10 cellular contexts compared by ENCODE assay signal in genomic region chr3:151425640-151426336, GRCh38. TPM values are rescaled to one million over a fixed set of nuclear protein-coding genes. Genes with fewer than 3 reads are reported as not detected.
DNase-seq lines count a peak whose midpoint lies in the region; ATAC-seq and TF ChIP-seq lines count a peak whose summit lies in the region.
"Had no signal": no experiment of that assay in that cellular context is flagged by ENCODE, and none has a peak within 500 bp of the region (broad histone marks: within the 10 kb centered on the region; RNA-seq: fewer than 3 reads in every experiment).

No MANE protein-coding gene starts in this region.

- POLR2A ChIA-PET in OCI-LY7 (lab: Charles Lee) = interaction anchor here (0.7 to 1.5 kb wide), 4 partner anchors 17 to 43 kb away, joined by 3 to 5 read pairs (median 3); no protein-coding TSS in a partner anchor

- H3K27ac ChIP-seq in OCI-LY7 (ENCODE audit: low read depth, low read length, poor library complexity, severe bottlenecking) = peak overlapping the region; percentile 29

- H3K27me3 Mint-ChIP-seq in mesothelial cell of epicardium (ENCODE audit: low read depth) = no peaks in the 10 kb centered on the region

- no peaks in the 10 kb centered on the region for H3K9me3 ChIP-seq in OCI-LY7 (ENCODE audit: low read length)

- peak; percentile 28 for ATAC-seq in GM18517 (IDR thresholded peaks at IDR 0.05; ENCODE audit: unreplicated experiment)
- peak; percentile 20 for ATAC-seq in HG02642 (IDR thresholded peaks at IDR 0.05; ENCODE audit: poor library complexity, unreplicated experiment)
- ATAC-seq in left ventricle myocardium superior = no peak

- no peaks in the 10 kb centered on the region for H3K79me2 ChIP-seq in OCI-LY7 (ENCODE audit: insufficient read depth, low read depth, low read length)

- no TSS peak for BruUV-seq in OCI-LY7 (replicated peaks; lab: Mats Ljungman, UMichigan)

- 0 out of 2 replicates have a peak, but pooled peaks cover 4% of the 10 kb centered on the region for H3K36me3 ChIP-seq in OCI-LY7 (ENCODE audit: insufficient read depth, low read length)

- peaks cover 7% of the 10 kb centered on the region for H3K4me1 Mint-ChIP-seq in mesothelial cell of epicardium

- H3K4me2 ChIP-seq in OCI-LY7 (ENCODE audit: low read length) = peak overlapping the region; percentile 60

- peak overlapping the region; percentile 55 for H2AFZ ChIP-seq in OCI-LY7 (ENCODE audit: low read length)

- peaks cover 3% of the 10 kb centered on the region for H3K9me3 Mint-ChIP-seq in mesothelial cell of epicardium

- DNase-seq in OCI-LY7 (ENCODE audit: low spot score) (no peak), mesothelial cell of epicardium (ENCODE audit: low spot score in 2 of 2, unreplicated experiment in 2 of 2) (no peak), NCI-H1092 treated with DMSO at 0.1 percent for 48 hours (lab: John Stamatoyannopoulos, UW) (no peak), RPMI8226 (no peak), left ventricle myocardium superior (no peak)
- DNase-seq in activated effector memory CD4-positive, alpha-beta T cell treated with anti-CD3 and anti-CD28 coated beads, Interleukin-2, amount 50 U/mL, for 16 hours = no peak
- DNase-seq: NCI-H2081 had no signal

- H3K4me1 ChIP-seq in OCI-LY7 (ENCODE audit: insufficient read depth, low read length, poor library complexity, severe bottlenecking) = peaks cover 16% of the 10 kb centered on the region

- peaks cover 14% of the 10 kb centered on the region for H3K36me3 Mint-ChIP-seq in mesothelial cell of epicardium

- TF ChIP-seq CTCF in OCI-LY7 (conservative IDR thresholded peaks at IDR 0.05; ENCODE audit: low read length) = peak; percentile 91
- TF ChIP-seq CTCF in mesothelial cell of epicardium (IDR thresholded peaks at IDR 0.05; ENCODE audit: unreplicated experiment) = peak; percentile 43

- no peaks in the 10 kb centered on the region for H3K9me2 ChIP-seq in OCI-LY7 (ENCODE audit: insufficient read depth, low read length)

- H3K4me3 ChIP-seq in OCI-LY7 (ENCODE audit: low read depth, low read length, poor library complexity, severe bottlenecking) = peak overlapping the region; percentile 32

- no peak overlapping the region for H3K27ac Mint-ChIP-seq in mesothelial cell of epicardium

- H3K4me3 Mint-ChIP-seq in mesothelial cell of epicardium = no peak overlapping the region

- CTCF ChIA-PET in OCI-LY7 (lab: Charles Lee; ENCODE audit: unreplicated experiment) = no interaction called here

- intact Hi-C loops in OCI-LY7 (cut with micrococcal nuclease; ENCODE audit: unreplicated experiment) = loop anchor here (5.0 kb wide), 1 partner anchor 43 kb away; the partner anchor contains the start of gene P2RY12
- intact Hi-C loops in left ventricle myocardium superior (cut with micrococcal nuclease) = no loop called here

- H4K20me1 ChIP-seq in OCI-LY7 (ENCODE audit: insufficient read depth, low read length) = no peaks in the 10 kb centered on the region

RNA-seq across cellular contexts. Expression of gene IGSF10, which starts 35.1 kb away (rescaled TPM):
- not detected in 2 replicates for total RNA-seq in OCI-LY7 (2014; rRNA removed; shearing (Covaris generic))
- total RNA-seq in OCI-LY7 (2022) = not detected in 2 replicates
- total RNA-seq in mesothelial cell of epicardium = 5.1 to 6.0 TPM (median 5.6 TPM) in 3 replicates
- 1.9 TPM for total RNA-seq in left ventricle myocardium superior

RNA-seq across cellular contexts. Expression of gene P2RY12, which starts 41.2 kb away (rescaled TPM):
- total RNA-seq in OCI-LY7 (2014; rRNA removed; shearing (Covaris generic)) = 0.19 TPM in 1 of 2 replicates, not detected in the other
- total RNA-seq in OCI-LY7 (2022) (0.28 TPM in 1 of 2 replicates, not detected in the other), mesothelial cell of epicardium (not detected in 3 replicates), left ventricle myocardium superior (1.0 TPM)
- total RNA-seq: renal cortical epithelial cell had no signal
